ENCODE assay signal across 16 cellular contexts in genomic region chr3:183410280-183410679, GRCh38. TPM values are rescaled to one million over a fixed set of nuclear protein-coding genes. Genes with fewer than 3 reads are reported as not detected.
DNase-seq lines count a peak whose midpoint lies in the region; TF ChIP-seq lines count a peak whose summit lies in the region.
"Had no signal": no experiment of that assay in that cellular context is flagged by ENCODE, and none has a peak within 500 bp of the region (broad histone marks: within the 10 kb centered on the region; RNA-seq: fewer than 3 reads in every experiment).

No MANE protein-coding gene starts in this region.

- CTCF ChIA-PET in GM10248 (lab: Yijun Ruan, JAX), result interaction anchor here (1.1 to 2.1 kb wide), 6 partner anchors 9 to 357 kb away, joined by 3 to 7 read pairs (median 4); no protein-coding TSS in a partner anchor

- DNase-seq in NCI-H82 (lab: John Stamatoyannopoulos, UW) (peak; percentile 68), NCI-H82 treated with DMSO at 0.1 percent for 48 hours (lab: John Stamatoyannopoulos, UW; ENCODE audit: unreplicated experiment) (no peak), RPMI7951 (ENCODE audit: low read depth) (peak; percentile 8), astrocyte of the hippocampus (ENCODE audit: low read depth, low spot score) (peak; percentile 46), renal cortical epithelial cell (ENCODE audit: low read depth) (peak; percentile 29), NCI-H1694 treated with DMSO at 0.1 percent for 48 hours (lab: John Stamatoyannopoulos, UW) (no peak), KBM-7 (no peak), GM10248 (ENCODE audit: extremely low spot score) (no peak)
- DNase-seq: DMS79, IMR-90, NCI-H1105 treated with DMSO at 0.1 percent for 48 hours, NCI-H1694, NCI-H510A, NCI-H774, PC-9 had no signal

- in situ Hi-C loops in KBM-7 (cut with MboI; ENCODE audit: low pct_unique_long_range_greater_than_20kb, low sequenced_read_pairs), result no loop called here

- POLR2A ChIA-PET in GM10248 (lab: Yijun Ruan, JAX), result interaction anchor here (0.6 kb wide), 1 partner anchor 248 kb away, joined by 4 read pairs; no protein-coding TSS in a partner anchor

- no peak for TF ChIP-seq CTCF in GM10248 (IDR thresholded peaks at IDR 0.05; ENCODE audit: control extremely low read depth, extremely low read depth, low read depth, missing control alignments)

RNA-seq across cellular contexts. Expression of gene MCF2L2, which starts 18.1 kb away (rescaled TPM):
- 0.24 TPM in 1 of 2 replicates, not detected in the other for total RNA-seq in RPMI7951 (2014; rRNA removed; shearing (Covaris generic))
- total RNA-seq in renal cortical epithelial cell, result 0.25 and 2.1 TPM in 2 replicates
- total RNA-seq: HT-29 had no signal

Comparison
In these comparisons a context has a peak if more than half of its experiments do, and no peak if none do; other contexts are left out.
1. DNase-seq: peak in NCI-H82 (single experiment), RPMI7951 (single experiment), astrocyte of the hippocampus (single experiment) and renal cortical epithelial cell (single experiment); none in NCI-H82 treated with DMSO at 0.1 percent for 48 hours (single experiment), NCI-H1694 treated with DMSO at 0.1 percent for 48 hours (single experiment), KBM-7 (single experiment) and GM10248 (single experiment).